Comparison of ENCODE assay signal across 9 cellular contexts in genomic region chr6:52087498-52087999, GRCh38. TPM values are rescaled to one million over a fixed set of nuclear protein-coding genes. Genes with fewer than 3 reads are reported as not detected.
DNase-seq lines count a peak whose midpoint lies in the region; ATAC-seq and TF ChIP-seq lines count a peak whose summit lies in the region.
"Had no signal": no experiment of that assay in that cellular context is flagged by ENCODE, and none has a peak within 500 bp of the region (broad histone marks: within the 10 kb centered on the region; RNA-seq: fewer than 3 reads in every experiment).

A gene with protein sequence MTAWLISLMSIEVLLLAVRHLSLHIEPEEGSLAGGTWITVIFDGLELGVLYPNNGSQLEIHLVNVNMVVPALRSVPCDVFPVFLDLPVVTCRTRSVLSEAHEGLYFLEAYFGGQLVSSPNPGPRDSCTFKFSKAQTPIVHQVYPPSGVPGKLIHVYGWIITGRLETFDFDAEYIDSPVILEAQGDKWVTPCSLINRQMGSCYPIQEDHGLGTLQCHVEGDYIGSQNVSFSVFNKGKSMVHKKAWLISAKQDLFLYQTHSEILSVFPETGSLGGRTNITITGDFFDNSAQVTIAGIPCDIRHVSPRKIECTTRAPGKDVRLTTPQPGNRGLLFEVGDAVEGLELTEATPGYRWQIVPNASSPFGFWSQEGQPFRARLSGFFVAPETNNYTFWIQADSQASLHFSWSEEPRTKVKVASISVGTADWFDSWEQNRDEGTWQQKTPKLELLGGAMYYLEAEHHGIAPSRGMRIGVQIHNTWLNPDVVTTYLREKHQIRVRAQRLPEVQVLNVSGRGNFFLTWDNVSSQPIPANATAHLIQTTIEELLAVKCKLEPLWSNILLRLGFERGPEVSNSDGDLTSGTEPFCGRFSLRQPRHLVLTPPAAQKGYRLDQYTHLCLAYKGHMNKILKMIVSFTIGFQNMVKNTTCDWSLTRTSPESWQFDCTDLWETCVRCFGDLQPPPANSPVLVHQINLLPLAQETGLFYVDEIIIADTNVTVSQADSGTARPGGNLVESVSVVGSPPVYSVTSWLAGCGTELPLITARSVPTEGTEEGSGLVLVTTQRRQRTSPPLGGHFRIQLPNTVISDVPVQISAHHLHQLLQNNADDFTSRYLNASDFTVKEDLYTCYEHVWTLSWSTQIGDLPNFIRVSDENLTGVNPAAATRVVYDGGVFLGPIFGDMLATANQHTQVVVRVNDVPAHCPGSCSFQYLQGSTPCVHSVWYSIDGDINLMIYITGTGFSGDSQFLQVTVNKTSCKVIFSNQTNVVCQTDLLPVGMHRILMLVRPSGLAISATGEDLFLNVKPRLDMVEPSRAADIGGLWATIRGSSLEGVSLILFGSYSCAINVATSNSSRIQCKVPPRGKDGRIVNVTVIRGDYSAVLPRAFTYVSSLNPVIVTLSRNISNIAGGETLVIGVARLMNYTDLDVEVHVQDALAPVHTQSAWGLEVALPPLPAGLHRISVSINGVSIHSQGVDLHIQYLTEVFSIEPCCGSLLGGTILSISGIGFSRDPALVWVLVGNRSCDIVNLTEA (N-terminal part only) (minus strand): TSS chr6:52087613. CDS start chr6:52084933, 2,680 bp downstream.

- TF ChIP-seq CTCF in prostate gland (IDR thresholded peaks at IDR 0.05): peak in 1 of 4 experiments; percentile 34

- ATAC-seq in stimulated activated naive B cell treated with anti-CD40 and anti-IgM and Interleukin-4, amounts not matched to agents 10 μg/mL and 1 μg/mL and 100 μg/mL, for 72 hours (replicated peaks): peak; percentile 55 to 66

- no peak for TF ChIP-seq POLR2A in prostate gland (IDR thresholded peaks at IDR 0.05)

- H3K9me3 Mint-ChIP-seq in stimulated activated naive B cell treated with anti-CD40 and anti-IgM and Interleukin-4, amounts not matched to agents 10 μg/mL and 1 μg/mL and 100 μg/mL, for 72 hours: no peaks in the 10 kb centered on the region

- intact Hi-C loops in prostate gland (cut with DNase I): no loop called here

- H3K27ac ChIP-seq in prostate gland: no peak within 1 kb of the TSS
- H3K27ac ChIP-seq: BLaER1 treated with 17β-estradiol and CSF1 and Interleukin-3, amounts not matched to agents 10 nM and 100 nM had no signal

- H3K4me3 Mint-ChIP-seq in stimulated activated naive B cell treated with anti-CD40 and anti-IgM and Interleukin-4, amounts not matched to agents 10 μg/mL and 1 μg/mL and 100 μg/mL, for 72 hours: no peak within 1 kb of the TSS

- H3K36me3 ChIP-seq in prostate gland: no peaks in the 10 kb centered on the region
- H3K36me3 ChIP-seq: BLaER1 treated with 17β-estradiol and CSF1 and Interleukin-3, amounts not matched to agents 10 nM and 100 nM had no signal

- H3K4me3 ChIP-seq in prostate gland: no peak within 1 kb of the TSS
- H3K4me3 ChIP-seq: BLaER1 treated with 17β-estradiol and CSF1 and Interleukin-3, amounts not matched to agents 10 nM and 100 nM had no signal

- no peak within 1 kb of the TSS for H3K27ac Mint-ChIP-seq in stimulated activated naive B cell treated with anti-CD40 and anti-IgM and Interleukin-4, amounts not matched to agents 10 μg/mL and 1 μg/mL and 100 μg/mL, for 72 hours

- 33% methylated on average over 7 of the region's 7 CpGs for WGBS in prostate gland

- peaks cover 6 to 10% of the 10 kb centered on the region in 2 donors for H3K4me1 Mint-ChIP-seq in stimulated activated naive B cell treated with anti-CD40 and anti-IgM and Interleukin-4, amounts not matched to agents 10 μg/mL and 1 μg/mL and 100 μg/mL, for 72 hours

- no peaks in the 10 kb centered on the region for H3K9me3 ChIP-seq in prostate gland
- H3K9me3 ChIP-seq: BLaER1 treated with 17β-estradiol and CSF1 and Interleukin-3, amounts not matched to agents 10 nM and 100 nM had no signal

- no peaks in the 10 kb centered on the region for H3K4me1 ChIP-seq in prostate gland (replicated peaks)

- H3K27me3 ChIP-seq in prostate gland (replicated peaks; ENCODE audit: insufficient read depth): no peaks in the 10 kb centered on the region
- H3K27me3 ChIP-seq: BLaER1 treated with 17β-estradiol and CSF1 and Interleukin-3, amounts not matched to agents 10 nM and 100 nM had no signal

- H3K27me3 Mint-ChIP-seq in stimulated activated naive B cell treated with anti-CD40 and anti-IgM and Interleukin-4, amounts not matched to agents 10 μg/mL and 1 μg/mL and 100 μg/mL, for 72 hours: peaks cover 0 to 8% of the 10 kb centered on the region in 2 donors

- DNase-seq in NCI-H748 (lab: John Stamatoyannopoulos, UW; ENCODE audit: unreplicated experiment): peak; percentile 32
- DNase-seq in NCI-H748 treated with DMSO at 0.1 percent for 48 hours (lab: John Stamatoyannopoulos, UW): no peak
- DNase-seq in NCI-H82 (lab: John Stamatoyannopoulos, UW): peak; percentile 51
- DNase-seq in fibroblast of peridontal ligament (ENCODE audit: extremely low read depth): peak; percentile 5
- DNase-seq in stimulated activated naive B cell treated with anti-CD40 and anti-IgM and Interleukin-4, amounts not matched to agents 10 μg/mL and 1 μg/mL and 100 μg/mL, for 72 hours: no peak
- DNase-seq in NCI-H226: no peak
- no peak for DNase-seq in prostate gland (ENCODE audit: low spot score)
- DNase-seq in NCI-H128 (lab: John Stamatoyannopoulos, UW; ENCODE audit: unreplicated experiment): no peak

- no peaks in the 10 kb centered on the region for H3K36me3 Mint-ChIP-seq in stimulated activated naive B cell treated with anti-CD40 and anti-IgM and Interleukin-4, amounts not matched to agents 10 μg/mL and 1 μg/mL and 100 μg/mL, for 72 hours

RNA-seq across cellular contexts. Expression of the gene that starts here (rescaled TPM):
- 1 to 10 TPM in 1 of 2 donors, under 1 TPM in 1; 0.46 to 1.1 TPM for total RNA-seq in prostate gland

Comparison
In these comparisons a context has a peak if more than half of its experiments do, and no peak if none do; other contexts are left out.
1. DNase-seq: peak in NCI-H748 (single experiment), NCI-H82 (single experiment) and fibroblast of peridontal ligament (single experiment); none in NCI-H748 treated with DMSO at 0.1 percent for 48 hours (single experiment), stimulated activated naive B cell treated with anti-CD40 and anti-IgM and Interleukin-4, amounts not matched to agents 10 μg/mL and 1 μg/mL and 100 μg/mL, for 72 hours (single experiment), NCI-H226 (single experiment), prostate gland (single experiment) and NCI-H128 (single experiment).